Comparison of ENCODE assay signal across 8 cellular contexts in the genomic region with DNA sequence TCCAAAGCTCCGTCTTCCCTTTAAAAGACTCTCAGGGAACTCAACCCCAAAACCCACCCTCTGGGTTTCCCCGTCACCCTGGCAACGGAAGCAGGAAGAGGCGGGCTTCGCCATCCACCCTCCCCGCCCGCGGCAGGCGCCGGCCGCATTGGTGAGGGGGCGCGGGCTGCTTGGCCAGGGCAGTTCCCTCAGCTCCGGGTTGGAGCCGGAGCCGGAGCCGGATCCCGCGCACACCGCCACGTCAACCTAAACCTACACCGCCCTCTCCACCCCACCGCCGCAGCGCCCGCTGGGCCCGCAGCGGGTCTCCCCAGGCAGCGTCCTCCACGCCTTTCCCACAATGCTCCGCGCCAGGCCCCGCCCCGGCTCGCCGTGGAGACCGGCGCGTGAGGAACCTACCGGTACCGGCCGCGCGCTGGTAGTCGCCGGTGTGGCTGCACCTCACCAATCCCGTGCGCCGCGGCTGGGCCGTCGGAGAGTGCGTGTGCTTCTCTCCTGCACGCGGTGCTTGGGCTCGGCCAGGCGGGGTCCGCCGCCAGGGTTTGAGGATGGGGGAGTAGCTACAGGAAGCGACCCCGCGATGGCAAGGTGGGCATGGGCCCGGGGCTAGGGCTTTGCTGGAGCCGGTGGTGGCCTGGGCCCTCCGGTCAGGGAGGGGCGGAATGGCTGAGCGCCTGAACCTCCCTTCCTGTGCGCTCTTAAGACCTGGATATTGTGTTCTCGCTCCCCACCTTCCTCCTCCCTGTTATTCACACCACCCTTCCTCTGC. TPM values are rescaled to one million over a fixed set of nuclear protein-coding genes. Genes with fewer than 3 reads are reported as not detected.
DNase-seq lines count a peak whose midpoint lies in the region; ATAC-seq, FAIRE-seq and TF ChIP-seq lines count a peak whose summit lies in the region.

A gene with protein sequence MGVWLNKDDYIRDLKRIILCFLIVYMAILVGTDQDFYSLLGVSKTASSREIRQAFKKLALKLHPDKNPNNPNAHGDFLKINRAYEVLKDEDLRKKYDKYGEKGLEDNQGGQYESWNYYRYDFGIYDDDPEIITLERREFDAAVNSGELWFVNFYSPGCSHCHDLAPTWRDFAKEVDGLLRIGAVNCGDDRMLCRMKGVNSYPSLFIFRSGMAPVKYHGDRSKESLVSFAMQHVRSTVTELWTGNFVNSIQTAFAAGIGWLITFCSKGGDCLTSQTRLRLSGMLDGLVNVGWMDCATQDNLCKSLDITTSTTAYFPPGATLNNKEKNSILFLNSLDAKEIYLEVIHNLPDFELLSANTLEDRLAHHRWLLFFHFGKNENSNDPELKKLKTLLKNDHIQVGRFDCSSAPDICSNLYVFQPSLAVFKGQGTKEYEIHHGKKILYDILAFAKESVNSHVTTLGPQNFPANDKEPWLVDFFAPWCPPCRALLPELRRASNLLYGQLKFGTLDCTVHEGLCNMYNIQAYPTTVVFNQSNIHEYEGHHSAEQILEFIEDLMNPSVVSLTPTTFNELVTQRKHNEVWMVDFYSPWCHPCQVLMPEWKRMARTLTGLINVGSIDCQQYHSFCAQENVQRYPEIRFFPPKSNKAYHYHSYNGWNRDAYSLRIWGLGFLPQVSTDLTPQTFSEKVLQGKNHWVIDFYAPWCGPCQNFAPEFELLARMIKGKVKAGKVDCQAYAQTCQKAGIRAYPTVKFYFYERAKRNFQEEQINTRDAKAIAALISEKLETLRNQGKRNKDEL (plus strand): TSS at position 362 of the 769 bp plus-strand sequence. CDS start 1,830 bp downstream, outside the sequence.

- TF ChIP-seq RAD21 in HepG2 (CRISPR knock-in tag; IDR thresholded peaks at IDR 0.05), result peak; percentile 51; the same call in 1 of the 2 replicates

- peak within 1 kb of the TSS; percentile 80 for H3K9ac ChIP-seq in BLaER1
- H3K9ac ChIP-seq in HepG2 (ENCODE audit: insufficient read depth, low read depth, low read length), result peak within 1 kb of the TSS; percentile 94

- under 1% methylated on average over 45 of the region's 69 CpGs for whole genome bisulfite sequencing in HepG2 (ENCODE audit: low lambda C conversion rate)

- ATAC-seq in HG03439 (IDR thresholded peaks at IDR 0.05; ENCODE audit: unreplicated experiment), result peak; percentile 92
- ATAC-seq in HepG2, result peak; percentile 97

- POLR2A ChIA-PET in HepG2 (lab: Yijun Ruan, JAX), result interaction anchor here (0.8 to 2.0 kb wide), 8 partner anchors 7 to 1737 kb away, joined by 3 to 11 read pairs (median 4); a partner anchor contains a TSS

- peaks cover 12% of the 10 kb centered on the region; the same call in 1 of the 2 replicates for H3K36me3 ChIP-seq in BLaER1
- no peaks in the 10 kb centered on the region; a peak in 2 of 5 replicates for H3K36me3 ChIP-seq in HepG2 (replicated peaks in 1 of 2; ENCODE audit: control insufficient read depth in 1 of 2, insufficient read depth in 2 of 2, low read length in 2 of 2)

- peak within 1 kb of the TSS; percentile 82 for H3K27ac ChIP-seq in BLaER1
- peak within 1 kb of the TSS; percentile 81 for H3K27ac ChIP-seq in HepG2 (ENCODE audit: extremely low read length, insufficient read depth, low read length)

- DNase-seq in GM19238 (ENCODE audit: insufficient read length, low spot score) (peak; percentile 66), NCI-H524 (lab: John Stamatoyannopoulos, UW) (peak; percentile 70 to 88), dermis blood vessel endothelial cell (peak; percentile 95), HepG2 (ENCODE audit: low spot score) (peak; percentile 87)
- DNase-seq in activated CD4-positive, alpha-beta T cell treated with anti-CD3 and anti-CD28 coated beads, Interleukin-2, amount 50 U/mL, for 1 hour, result peak; percentile 81
- peak; percentile 88 for DNase-seq in stimulated activated CD4-positive, alpha-beta T cell treated with anti-CD3 and anti-CD28 coated beads, Interleukin-4, amount 100 ng/mL, for 1 hour

- H3K4me2 ChIP-seq in BLaER1, result peak within 1 kb of the TSS; percentile 96
- H3K4me2 ChIP-seq in HepG2 (ENCODE audit: low read depth, low read length), result peak within 1 kb of the TSS; percentile 85

- H3K9me3 ChIP-seq in BLaER1 (no peaks in the 10 kb centered on the region), HepG2 (ENCODE audit: low read length) (no peaks in the 10 kb centered on the region)

- TF ChIP-seq CTCF in HepG2 (CRISPR knock-in tag; IDR thresholded peaks at IDR 0.05), result no peak; the same call in 1 of the 2 replicates

- CTCF ChIA-PET in HepG2 (lab: Yijun Ruan, JAX; ENCODE audit: low intra/inter-chr PET ratio, low total read pairs), result no interaction called here

- H3K4me3 ChIP-seq in BLaER1, result peak within 1 kb of the TSS; percentile 86
- H3K4me3 ChIP-seq in HepG2 (replicated peaks in 1 of 3; ENCODE audit: insufficient read depth in 1 of 3, low read depth in 2 of 3, low read length in 3 of 3), result peak within 1 kb of the TSS; percentile 88 to 100 (median 98)

- peak; percentile 62 for FAIRE-seq in HepG2 (lab: Jason Lieb, UNC)

- H4K20me1 ChIP-seq in BLaER1, result no peaks in the 10 kb centered on the region
- H4K20me1 ChIP-seq in HepG2 (ENCODE audit: insufficient read depth, low read length), result no peaks in the 10 kb centered on the region

- no TSS peak for BruUV-seq in HepG2 (replicated peaks; lab: Mats Ljungman, UMichigan)

- intact Hi-C loops in HepG2 (cut with micrococcal nuclease; ENCODE audit: unreplicated experiment), result loop anchor here (1.0 to 10.0 kb wide), 2 partner anchors 49 to 821 kb away; a partner anchor contains a TSS

- peak within 1 kb of the TSS; percentile 94 for H2AFZ ChIP-seq in HepG2 (ENCODE audit: low read length)

- TF ChIP-seq EP300 in HepG2 (IDR thresholded peaks at IDR 0.05; ENCODE audit: low read depth in 2 of 2, low read length in 2 of 2) (no peak; a peak in 1 of 4 replicates), HepG2 (CRISPR knock-in tag; IDR thresholded peaks at IDR 0.05; ENCODE audit: borderline replicate concordance) (no peak)

- in situ Hi-C loops in HepG2 (cut with HindIII; ENCODE audit: extremely low pct_ligation_motif_present, low pct_unique_long_range_greater_than_20kb), result no loop called here

- H3K4me1 ChIP-seq in BLaER1, result peaks cover 60% of the 10 kb centered on the region
- H3K4me1 ChIP-seq in HepG2 (ENCODE audit: insufficient read depth, low read length), result peaks cover 27% of the 10 kb centered on the region

- H3K27me3 ChIP-seq in BLaER1 (no peaks in the 10 kb centered on the region), HepG2 (ENCODE audit: control insufficient read depth in 1 of 2, insufficient read depth in 2 of 2, low read length in 2 of 2) (no peaks in the 10 kb centered on the region; a peak in 1 of 5 replicates)

- peak; percentile 77 to 98; a peak in 3 of 4 replicates for TF ChIP-seq POLR2A in HepG2 (IDR thresholded peaks at IDR 0.05; ENCODE audit: insufficient read depth in 1 of 2, low read depth in 2 of 2, low read length in 2 of 2)

- H3K79me2 ChIP-seq in HepG2 (ENCODE audit: insufficient read depth, low read length), result peaks cover 20% of the 10 kb centered on the region

TF ChIP-seq in HepG2, 621 proteins besides CTCF, POLR2A, EP300 and RAD21 (continues in another document):
- TF ChIP-seq, protein P1, sequence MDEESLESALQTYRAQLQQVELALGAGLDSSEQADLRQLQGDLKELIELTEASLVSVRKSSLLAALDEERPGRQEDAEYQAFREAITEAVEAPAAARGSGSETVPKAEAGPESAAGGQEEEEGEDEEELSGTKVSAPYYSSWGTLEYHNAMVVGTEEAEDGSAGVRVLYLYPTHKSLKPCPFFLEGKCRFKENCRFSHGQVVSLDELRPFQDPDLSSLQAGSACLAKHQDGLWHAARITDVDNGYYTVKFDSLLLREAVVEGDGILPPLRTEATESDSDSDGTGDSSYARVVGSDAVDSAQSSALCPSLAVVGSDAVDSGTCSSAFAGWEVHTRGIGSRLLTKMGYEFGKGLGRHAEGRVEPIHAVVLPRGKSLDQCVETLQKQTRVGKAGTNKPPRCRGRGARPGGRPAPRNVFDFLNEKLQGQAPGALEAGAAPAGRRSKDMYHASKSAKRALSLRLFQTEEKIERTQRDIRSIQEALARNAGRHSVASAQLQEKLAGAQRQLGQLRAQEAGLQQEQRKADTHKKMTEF (CRISPR knock-in tag; IDR thresholded peaks at IDR 0.05), result peak; percentile 97
- TF ChIP-seq, protein P2, sequence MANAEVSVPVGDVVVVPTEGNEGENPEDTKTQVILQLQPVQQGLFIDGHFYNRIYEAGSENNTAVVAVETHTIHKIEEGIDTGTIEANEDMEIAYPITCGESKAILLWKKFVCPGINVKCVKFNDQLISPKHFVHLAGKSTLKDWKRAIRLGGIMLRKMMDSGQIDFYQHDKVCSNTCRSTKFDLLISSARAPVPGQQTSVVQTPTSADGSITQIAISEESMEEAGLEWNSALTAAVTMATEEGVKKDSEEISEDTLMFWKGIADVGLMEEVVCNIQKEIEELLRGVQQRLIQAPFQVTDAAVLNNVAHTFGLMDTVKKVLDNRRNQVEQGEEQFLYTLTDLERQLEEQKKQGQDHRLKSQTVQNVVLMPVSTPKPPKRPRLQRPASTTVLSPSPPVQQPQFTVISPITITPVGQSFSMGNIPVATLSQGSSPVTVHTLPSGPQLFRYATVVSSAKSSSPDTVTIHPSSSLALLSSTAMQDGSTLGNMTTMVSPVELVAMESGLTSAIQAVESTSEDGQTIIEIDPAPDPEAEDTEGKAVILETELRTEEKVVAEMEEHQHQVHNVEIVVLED (CRISPR knock-in tag; IDR thresholded peaks at IDR 0.05; ENCODE audit: borderline replicate concordance), result peak; percentile 91

RNA-seq across cellular contexts. Expression of the gene that starts here (rescaled TPM):
- total RNA-seq in dermis blood vessel endothelial cell (132 and 177 TPM in 2 replicates), HepG2 (2016; rRNA removed; fragmentation: Illumina TruSeq; extraction: Trizol) (178 and 190 TPM in 2 replicates)
- total RNA-seq in HepG2 (2016; cell fraction: cytosol; rRNA removed; fragmentation: Illumina TruSeq; extraction: Trizol; ENCODE audit: low read depth), result 20.2 and 22.6 TPM in 2 replicates
- 187 and 195 TPM in 2 replicates for total RNA-seq in HepG2 (2016; cell fraction: insoluble cytoplasmic fraction; rRNA removed; fragmentation: Illumina TruSeq; extraction: Trizol)
- total RNA-seq in HepG2 (2016; cell fraction: membrane; rRNA removed; fragmentation: Illumina TruSeq; extraction: Trizol), result 118 and 122 TPM in 2 replicates
- 194 and 207 TPM in 2 replicates for total RNA-seq in HepG2 (2016; cell fraction: nucleus; rRNA removed; fragmentation: Illumina TruSeq; extraction: Trizol)
- polyA plus RNA-seq in HepG2 (2011; rRNA removed), result 40.1 and 44.1 TPM in 2 replicates
- polyA plus RNA-seq in HepG2 (2011; cell fraction: cytosol; rRNA removed), result 14.0 and 24.2 TPM in 2 replicates
- polyA plus RNA-seq in HepG2 (2011; cell fraction: nucleus; rRNA removed), result 43.5 and 66.4 TPM in 2 replicates
- polyA plus RNA-seq in HepG2 (2012), result 68.3 and 73.4 TPM in 2 replicates
- polyA plus RNA-seq in HepG2 (2016; cell fraction: cytosol; fragmentation: Illumina TruSeq; extraction: Trizol; ENCODE audit: low read depth), result 17.2 and 23.7 TPM in 2 replicates
- 90.6 and 103 TPM in 2 replicates for polyA plus RNA-seq in HepG2 (2016; cell fraction: insoluble cytoplasmic fraction; fragmentation: Illumina TruSeq; extraction: Trizol; ENCODE audit: low read depth)
- 49.0 and 50.6 TPM in 2 replicates for polyA plus RNA-seq in HepG2 (2016; cell fraction: membrane; fragmentation: Illumina TruSeq; extraction: Trizol; ENCODE audit: low read depth)
- 135 and 139 TPM in 2 replicates for polyA plus RNA-seq in HepG2 (2016; cell fraction: nucleus; fragmentation: Illumina TruSeq; extraction: Trizol; ENCODE audit: insufficient read depth, low read depth)
- 16.0 and 24.1 TPM in 2 replicates for polyA minus RNA-seq in HepG2 (2011; rRNA and poly(A)+ RNA removed; ENCODE audit: low replicate concordance)
- polyA minus RNA-seq in HepG2 (2011; cell fraction: cytosol; rRNA and poly(A)+ RNA removed), result 45.0 and 49.4 TPM in 2 replicates
- 71.5 and 98.2 TPM in 2 replicates for polyA minus RNA-seq in HepG2 (2011; cell fraction: nucleus; rRNA and poly(A)+ RNA removed)

Comparison
In these comparisons a context has a peak if more than half of its experiments do, and no peak if none do; other contexts are left out.
1. Peak in every context shown above with its lines: DNase-seq, ATAC-seq, H3K4me3 ChIP-seq and H3K27ac ChIP-seq.